Comparison of ENCODE assay signal across 8 cellular contexts in genomic region chr1:9589144-9589718, GRCh38. TPM values are rescaled to one million over a fixed set of nuclear protein-coding genes. Genes with fewer than 3 reads are reported as not detected.
DNase-seq lines count a peak whose midpoint lies in the region; ATAC-seq and TF ChIP-seq lines count a peak whose summit lies in the region.

No MANE protein-coding gene starts in this region.

- H3K4me3 Mint-ChIP-seq in Caco-2 (ENCODE audit: unreplicated experiment) (peak overlapping the region; percentile 75), osteocyte (ENCODE audit: unreplicated experiment) (peak overlapping the region; percentile 74)

- peaks cover 7% of the 10 kb centered on the region; the same call in 1 of the 2 replicates for H3K4me1 ChIP-seq in Caco-2

- H3K36me3 Mint-ChIP-seq in Caco-2 (ENCODE audit: insufficient read depth, unreplicated experiment) (peaks cover 10% of the 10 kb centered on the region), osteocyte (ENCODE audit: unreplicated experiment) (no peaks in the 10 kb centered on the region)

- peak in 1 of 2 experiments; percentile 15 for DNase-seq in Caco-2
- DNase-seq in MG63 = peak; percentile 25
- DNase-seq in activated T-cell treated with anti-CD3 and anti-CD28 coated beads, Interleukin-2, amount 50 U/mL, for 1 hour = peak; percentile 56
- peak in 1 of 2 donors; percentile 68 for DNase-seq in foreskin fibroblast
- DNase-seq in osteocyte (ENCODE audit: extremely low spot score, unreplicated experiment) = no peak
- no peak for DNase-seq in NCI-H1930 (lab: John Stamatoyannopoulos, UW)
- DNase-seq in NCI-H1436 treated with DMSO at 0.1 percent for 48 hours (lab: John Stamatoyannopoulos, UW) = no peak

- TSS peak; percentile 31 for BruUV-seq in Caco-2 (replicated peaks; lab: Mats Ljungman, UMichigan)

- POLR2A ChIA-PET in Caco-2 (lab: Charles Lee) = no interaction called here

- peaks cover 7% of the 10 kb centered on the region for H3K4me1 Mint-ChIP-seq in Caco-2 (ENCODE audit: low read depth, unreplicated experiment)
- peaks cover 21% of the 10 kb centered on the region for H3K4me1 Mint-ChIP-seq in osteocyte (ENCODE audit: unreplicated experiment)

- H3K27me3 Mint-ChIP-seq in Caco-2 (ENCODE audit: insufficient read depth, unreplicated experiment) (no peaks in the 10 kb centered on the region), osteocyte (ENCODE audit: unreplicated experiment) (no peaks in the 10 kb centered on the region)

- H3K4me3 ChIP-seq in Caco-2 (ENCODE audit: low read depth, low read length) (peak overlapping the region; percentile 47), MG63 (peak overlapping the region; percentile 74), foreskin fibroblast (ENCODE audit: low read depth in 1 of 2, low read length in 2 of 2) (peak overlapping the region; percentile 63 to 68)

- H3K27me3 ChIP-seq in Caco-2 (replicated peaks; ENCODE audit: control insufficient read depth, insufficient read depth, low read length) (no peaks in the 10 kb centered on the region), MG63 (no peaks in the 10 kb centered on the region)

- no peak overlapping the region for H3K27ac Mint-ChIP-seq in Caco-2 (ENCODE audit: unreplicated experiment)
- peak overlapping the region; percentile 77 for H3K27ac Mint-ChIP-seq in osteocyte (ENCODE audit: unreplicated experiment)

- TF ChIP-seq CTCF in Caco-2 (IDR thresholded peaks at IDR 0.05; ENCODE audit: insufficient read depth in 1 of 2, low read depth in 1 of 2, low read length in 1 of 2, severe bottlenecking in 1 of 2, unreplicated experiment in 1 of 2) (no peak), foreskin fibroblast (IDR thresholded peaks at IDR 0.05; ENCODE audit: low read depth, low read length) (no peak), osteocyte (IDR thresholded peaks at IDR 0.05) (no peak)

- H3K9me3 Mint-ChIP-seq in Caco-2 (ENCODE audit: unreplicated experiment) (no peaks in the 10 kb centered on the region), osteocyte (ENCODE audit: unreplicated experiment) (no peaks in the 10 kb centered on the region)

- intact Hi-C loops in Caco-2 (cut with micrococcal nuclease; ENCODE audit: unreplicated experiment) = no loop called here

- CTCF ChIA-PET in Caco-2 (lab: Charles Lee) = interaction anchor here (0.7 kb wide), 1 partner anchor 355 kb away, joined by 3 read pairs; the partner anchor contains the start of gene H6PD

- H3K9me3 ChIP-seq in Caco-2 = no peaks in the 10 kb centered on the region
- H3K9me3 ChIP-seq in MG63 = no peaks in the 10 kb centered on the region

- H3K36me3 ChIP-seq in Caco-2 (ENCODE audit: control insufficient read depth, insufficient read depth, low read length) = no peaks in the 10 kb centered on the region
- H3K36me3 ChIP-seq in MG63 = peaks cover 11% of the 10 kb centered on the region

- peak; percentile 9 for ATAC-seq in GM21717 (IDR thresholded peaks at IDR 0.05; ENCODE audit: unreplicated experiment)

RNA-seq across cellular contexts. Expression of gene TMEM201, which starts 0.5 kb away (rescaled TPM):
- total RNA-seq in Caco-2 (2022) = 27.2 and 28.2 TPM in 2 replicates
- 5.7 and 8.8 TPM in 2 replicates for total RNA-seq in MG63 (2014; rRNA removed; shearing (Covaris generic); ENCODE audit: low replicate concordance)
- 17.3 and 17.9 TPM in 2 replicates for total RNA-seq in osteocyte

RNA-seq across cellular contexts. Expression of gene SLC25A33, which starts 50.0 kb away (rescaled TPM):
- total RNA-seq in Caco-2 (2022) (9.9 and 11.2 TPM in 2 replicates), osteocyte (6.9 and 7.0 TPM in 2 replicates)
- 16.6 and 23.9 TPM in 2 replicates for total RNA-seq in MG63 (2014; rRNA removed; shearing (Covaris generic); ENCODE audit: low replicate concordance)

Comparison
In these comparisons a context has a peak if more than half of its experiments do, and no peak if none do; other contexts are left out.
1. DNase-seq: peak in MG63 (single experiment) and activated T-cell treated with anti-CD3 and anti-CD28 coated beads, Interleukin-2, amount 50 U/mL, for 1 hour (single experiment); none in osteocyte (single experiment), NCI-H1930 (0 of 2) and NCI-H1436 treated with DMSO at 0.1 percent for 48 hours (single experiment).
2. Peak in every context shown above with its lines, with median percentiles within 50 percentile points of each other: H3K4me3 ChIP-seq.